In genomic region chr6:161218222-161218621, GRCh38 we compare ENCODE assay signal across 2 cellular contexts.
TF ChIP-seq lines count a peak whose summit lies in the region.

No MANE protein-coding gene starts in this region.

TF ChIP-seq in K562, 482 proteins besides CTCF, POLR2A, EP300 and RAD21 (continued from another document):
- no peak for TF ChIP-seq GTF2B (IDR thresholded peaks at IDR 0.05; ENCODE audit: extremely low read depth, insufficient read length)

TF ChIP-seq in liver, 16 proteins besides CTCF, POLR2A, EP300 and RAD21 (continued from another document):
- TF ChIP-seq REST (IDR thresholded peaks at IDR 0.05) (no peak), RXRA (IDR thresholded peaks at IDR 0.05) (no peak), ATF3 (IDR thresholded peaks at IDR 0.05) (no peak), HNF4A (conservative IDR thresholded peaks at IDR 0.05) (no peak), FOXA1 (IDR thresholded peaks at IDR 0.05) (no peak), EGR1 (IDR thresholded peaks at IDR 0.05; ENCODE audit: low read depth in 2 of 2) (no peak), NR2F2 (IDR thresholded peaks at IDR 0.05) (no peak), YY1 (IDR thresholded peaks at IDR 0.05) (no peak), ZBTB33 (IDR thresholded peaks at IDR 0.05) (no peak), FOXA2 (IDR thresholded peaks at IDR 0.05) (no peak), TAF1 (conservative IDR thresholded peaks at IDR 0.05) (no peak), MAX (IDR thresholded peaks at IDR 0.05) (no peak)
TF ChIP-seq in liver: peak in this region for 0.
